Comparison of ENCODE assay signal across 1 cellular context in genomic region chr7:112236597-112236996, GRCh38.
TF ChIP-seq lines count a peak whose summit lies in the region.

No MANE protein-coding gene starts in this region.

TF ChIP-seq in HepG2, 621 proteins besides CTCF, POLR2A, EP300 and RAD21 (continued from another document):
- TF ChIP-seq ZNF687 (CRISPR knock-in tag; IDR thresholded peaks at IDR 0.05) (no peak), ZFP90 (CRISPR knock-in tag; IDR thresholded peaks at IDR 0.05; ENCODE audit: borderline replicate concordance) (no peak), SOX5 (CRISPR knock-in tag; IDR thresholded peaks at IDR 0.05; ENCODE audit: borderline replicate concordance) (peak; percentile 32; the same call in 1 of the 2 replicates), NFKBIZ (CRISPR knock-in tag; IDR thresholded peaks at IDR 0.05) (no peak), GATAD2A (CRISPR knock-in tag; IDR thresholded peaks at IDR 0.05) (peak; percentile 72), SAP130 (CRISPR knock-in tag; IDR thresholded peaks at IDR 0.05; ENCODE audit: low read depth) (peak; percentile 55), TOPORS (CRISPR knock-in tag; IDR thresholded peaks at IDR 0.05) (no peak), ZNF619 (CRISPR knock-in tag; IDR thresholded peaks at IDR 0.05) (no peak), ZNF646 (CRISPR knock-in tag; IDR thresholded peaks at IDR 0.05) (no peak), ZXDC (CRISPR knock-in tag; IDR thresholded peaks at IDR 0.05) (no peak), ARNT (IDR thresholded peaks at IDR 0.05) (no peak), ZBTB38 (CRISPR knock-in tag; IDR thresholded peaks at IDR 0.05) (no peak), DNMT3B (CRISPR knock-in tag; conservative IDR thresholded peaks at IDR 0.05) (no peak), KDM6A (CRISPR knock-in tag; IDR thresholded peaks at IDR 0.05; ENCODE audit: low read depth) (0 out of 2 replicates have a peak, but pooled peaks have one; percentile 25), BRCA1 (CRISPR knock-in tag; IDR thresholded peaks at IDR 0.05) (no peak), ZNF839 (CRISPR knock-in tag; IDR thresholded peaks at IDR 0.05; ENCODE audit: borderline replicate concordance) (no peak), RFXANK (CRISPR knock-in tag; IDR thresholded peaks at IDR 0.05) (no peak), CENPX (CRISPR knock-in tag; IDR thresholded peaks at IDR 0.05) (no peak), ZNF136 (CRISPR knock-in tag; IDR thresholded peaks at IDR 0.05; ENCODE audit: low read depth) (no peak)
